ENCODE assay signal across 22 cellular contexts in the genomic region with DNA sequence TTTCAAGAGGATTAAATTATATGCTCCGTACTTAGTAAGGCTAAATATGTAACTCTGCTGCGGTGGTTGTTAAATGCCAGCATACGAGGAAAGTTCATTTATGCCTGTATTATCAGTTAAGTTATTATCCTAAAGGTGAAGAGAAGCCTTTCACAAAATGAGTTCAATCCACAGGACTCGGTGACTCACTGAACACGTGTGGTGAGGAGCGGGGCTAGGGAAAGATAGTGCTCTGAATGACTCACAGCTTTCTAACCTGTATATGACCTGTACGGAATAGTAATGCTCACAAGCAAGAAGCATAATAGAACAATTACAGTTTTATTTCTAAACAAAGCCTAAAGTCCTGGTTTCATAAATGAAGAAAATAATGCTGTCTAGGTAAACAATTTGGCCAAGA. TPM values are rescaled to one million over a fixed set of nuclear protein-coding genes. Genes with fewer than 3 reads are reported as not detected.
A peak's percentile ranks its signal among the peaks of the same experiment; 100 is the strongest.
DNase-seq lines count a peak whose midpoint lies in the region; ATAC-seq, FAIRE-seq and TF ChIP-seq lines count a peak whose summit lies in the region.
"Had no signal": no experiment of that assay in that cellular context is flagged by ENCODE, and none has a peak within 500 bp of the region (broad histone marks: within the 10 kb centered on the region; RNA-seq: fewer than 3 reads in every experiment).

No MANE protein-coding gene starts in this region.

- H3K27ac ChIP-seq in brain microvascular endothelial cell (peak overlapping the region; percentile 38), keratinocyte (ENCODE audit: control insufficient read depth, insufficient read depth, low read length) (no peak overlapping the region), lower lobe of right lung (no peak overlapping the region), transverse colon (no peak overlapping the region)
- H3K27ac ChIP-seq: 22Rv1; BLaER1 treated with 17β-estradiol and CSF1 and Interleukin-3, amounts not matched to agents 10 nM and 100 nM; dorsolateral prefrontal cortex; esophagus muscularis mucosa; pancreas had no signal

- intact Hi-C loops in lower lobe of right lung (cut with DNase I): no loop called here
- intact Hi-C loops in transverse colon (cut with DNase I; ENCODE audit: low total_unique reads): no loop called here

- no peaks in the 10 kb centered on the region for H3K9me3 ChIP-seq in keratinocyte (ENCODE audit: control insufficient read depth, low read depth, low read length)
- no peaks in the 10 kb centered on the region for H3K9me3 ChIP-seq in lower lobe of right lung
- H3K9me3 ChIP-seq in transverse colon: no peaks in the 10 kb centered on the region
- H3K9me3 ChIP-seq: BLaER1 treated with 17β-estradiol and CSF1 and Interleukin-3, amounts not matched to agents 10 nM and 100 nM; esophagus muscularis mucosa; pancreas had no signal

- TF ChIP-seq EP300 in transverse colon (IDR thresholded peaks at IDR 0.05; ENCODE audit: low read depth): no peak

- FAIRE-seq in keratinocyte (lab: Jason Lieb, UNC): peak; percentile 90
- FAIRE-seq: pancreas had no signal

- H3K4me1 ChIP-seq in keratinocyte (ENCODE audit: control insufficient read depth, extremely low read depth, insufficient read depth, low read length): peaks cover 5% of the 10 kb centered on the region
- no peaks in the 10 kb centered on the region for H3K4me1 ChIP-seq in lower lobe of right lung
- H3K4me1 ChIP-seq in transverse colon: no peaks in the 10 kb centered on the region
- H3K4me1 ChIP-seq: BLaER1 treated with 17β-estradiol and CSF1 and Interleukin-3, amounts not matched to agents 10 nM and 100 nM; esophagus muscularis mucosa; pancreas had no signal

- H3K4me2 ChIP-seq in keratinocyte (ENCODE audit: control insufficient read depth, extremely low read depth, insufficient read depth, low read depth, low read length): peak overlapping the region; percentile 16
- H3K4me2 ChIP-seq: BLaER1 treated with 17β-estradiol and CSF1 and Interleukin-3, amounts not matched to agents 10 nM and 100 nM had no signal

- no peaks in the 10 kb centered on the region for H4K20me1 ChIP-seq in keratinocyte (ENCODE audit: control insufficient read depth, extremely low read depth, insufficient read depth, low read length)
- H4K20me1 ChIP-seq: BLaER1 treated with 17β-estradiol and CSF1 and Interleukin-3, amounts not matched to agents 10 nM and 100 nM had no signal

- H3K27me3 ChIP-seq in brain microvascular endothelial cell (replicated peaks) (no peaks in the 10 kb centered on the region), keratinocyte (ENCODE audit: control insufficient read depth, extremely low read depth, insufficient read depth, low read length) (no peaks in the 10 kb centered on the region), lower lobe of right lung (ENCODE audit: low read depth) (no peaks in the 10 kb centered on the region), transverse colon (no peaks in the 10 kb centered on the region)
- H3K27me3 ChIP-seq: BLaER1 treated with 17β-estradiol and CSF1 and Interleukin-3, amounts not matched to agents 10 nM and 100 nM; dorsolateral prefrontal cortex; esophagus muscularis mucosa; pancreas had no signal

- WGBS in transverse colon (ENCODE audit: low coverage in 1 of 2), 2 donors: 84 to 87% methylated on average over 7 of the region's 7 CpGs

- TF ChIP-seq POLR2A in transverse colon (IDR thresholded peaks at IDR 0.05): no peak

- dilution Hi-C loops in keratinocyte (cut with MboI; ENCODE audit: extremely low pct_ligation_motif_present, low sequenced_read_pairs): no loop called here

- DNase-seq in DMS53 (lab: John Stamatoyannopoulos, UW) (peak; percentile 0), DMS53 treated with DMSO at 0.1 percent for 48 hours (lab: John Stamatoyannopoulos, UW; ENCODE audit: unreplicated experiment) (no peak), brain microvascular endothelial cell (peak; percentile 88), keratinocyte (ENCODE audit: low read depth, low spot score) (peak; percentile 1), HuH-7 (ENCODE audit: low spot score) (no peak), lower lobe of right lung (no peak), transverse colon (no peak)
- DNase-seq: activated effector memory CD4-positive, alpha-beta T cell treated with Interleukin-2 at 50 U/mL for 16 hours; DMS79; dorsolateral prefrontal cortex; NCI-H1092; NCI-H2171; NCI-H82; pancreas; T-helper 2 cell had no signal

- no peaks in the 10 kb centered on the region for H3K9me1 ChIP-seq in keratinocyte (ENCODE audit: control insufficient read depth, extremely low read depth, insufficient read depth, low read length)

- no peak overlapping the region for H3K9ac ChIP-seq in keratinocyte (ENCODE audit: control insufficient read depth, extremely low read depth, insufficient read depth, low read length)
- H3K9ac ChIP-seq: BLaER1 treated with 17β-estradiol and CSF1 and Interleukin-3, amounts not matched to agents 10 nM and 100 nM had no signal

- H3K4me3 ChIP-seq in brain microvascular endothelial cell (ENCODE audit: low read depth, low read length) (no peak overlapping the region), keratinocyte (ENCODE audit: control insufficient read depth in 2 of 3, extremely low read depth in 1 of 3, insufficient read depth in 2 of 3, low read depth in 1 of 3, low read length in 3 of 3) (no peak overlapping the region), lower lobe of right lung (no peak overlapping the region), transverse colon (no peak overlapping the region)
- H3K4me3 ChIP-seq: BLaER1 treated with 17β-estradiol and CSF1 and Interleukin-3, amounts not matched to agents 10 nM and 100 nM; dorsolateral prefrontal cortex; esophagus muscularis mucosa; pancreas had no signal

- TF ChIP-seq CTCF in brain microvascular endothelial cell (IDR thresholded peaks at IDR 0.05; ENCODE audit: low read depth, low read length, missing control alignments) (no peak), keratinocyte (optimal IDR thresholded peaks at IDR 0.05 in 1 of 3, IDR thresholded peaks at IDR 0.05 in 1 of 3, conservative IDR thresholded peaks at IDR 0.05 in 1 of 3; ENCODE audit: extremely low read depth in 1 of 3, insufficient read depth in 2 of 3, low read length in 3 of 3) (no peak), lower lobe of right lung (IDR thresholded peaks at IDR 0.05) (no peak), transverse colon (IDR thresholded peaks at IDR 0.05) (no peak)

- no peak for ATAC-seq in lower lobe of right lung
- no peak for ATAC-seq in GM21737 (IDR thresholded peaks at IDR 0.05; ENCODE audit: unreplicated experiment)
- ATAC-seq: activated CD4-positive, CD25-positive, alpha-beta regulatory T cell treated with anti-CD3 and anti-CD28 coated beads, Interleukin-2, amount 50 U/mL, for 24 hours; left lobe of liver; pancreas had no signal

- H3K36me3 ChIP-seq in brain microvascular endothelial cell (replicated peaks): no peaks in the 10 kb centered on the region
- H3K36me3 ChIP-seq in keratinocyte (ENCODE audit: control insufficient read depth in 2 of 2, extremely low read depth in 1 of 2, insufficient read depth in 2 of 2, low read length in 2 of 2): no peaks in the 10 kb centered on the region
- H3K36me3 ChIP-seq in lower lobe of right lung: no peaks in the 10 kb centered on the region
- H3K36me3 ChIP-seq in transverse colon: no peaks in the 10 kb centered on the region
- H3K36me3 ChIP-seq: BLaER1 treated with 17β-estradiol and CSF1 and Interleukin-3, amounts not matched to agents 10 nM and 100 nM; esophagus muscularis mucosa; pancreas had no signal

- H2AFZ ChIP-seq in keratinocyte (ENCODE audit: control insufficient read depth, low read length): peak overlapping the region; percentile 42

- H3K79me2 ChIP-seq in keratinocyte (ENCODE audit: control insufficient read depth, insufficient read depth, low read length): no peaks in the 10 kb centered on the region

- in situ Hi-C loops in brain microvascular endothelial cell (cut with HindIII; ENCODE audit: low pct_ligation_motif_present, low sequenced_read_pairs): no loop called here
- in situ Hi-C loops in transverse colon (cut with MboI; ENCODE audit: low pct_ligation_motif_present in 1 of 4, low pct_unique_long_range_greater_than_20kb in 1 of 4, low sequenced_read_pairs in 3 of 4): no loop called here

RNA-seq across cellular contexts. Expression of gene CNTN6, which starts 25.2 kb away (rescaled TPM):
- not detected in 3 replicates for polyA plus RNA-seq in keratinocyte
- not detected for polyA plus RNA-seq in keratinocyte (2011; ENCODE audit: low read depth)
- not detected in 2 replicates for polyA plus RNA-seq in keratinocyte (2011; cell fraction: cytosol; rRNA removed)
- polyA plus RNA-seq in keratinocyte (2011; cell fraction: nucleus; rRNA removed): not detected in 2 replicates
- not detected in 2 replicates for polyA plus RNA-seq in keratinocyte (2012; ENCODE audit: low replicate concordance)
- not detected in 3 replicates for polyA minus RNA-seq in keratinocyte
- polyA minus RNA-seq in keratinocyte (2011; cell fraction: cytosol; rRNA and poly(A)+ RNA removed): not detected
- not detected in 2 replicates for polyA minus RNA-seq in keratinocyte (2011; cell fraction: nucleus; rRNA and poly(A)+ RNA removed)
- total RNA-seq in lower lobe of right lung: 10.3 TPM
- not detected for total RNA-seq in transverse colon
- total RNA-seq: left lobe of liver had no signal
- polyA plus RNA-seq: thymus had no signal

Comparison
In these comparisons a context has a peak if more than half of its experiments do, and no peak if none do; other contexts are left out.
1. DNase-seq: peak in DMS53 (single experiment), brain microvascular endothelial cell (single experiment) and keratinocyte (single experiment); none in DMS53 treated with DMSO at 0.1 percent for 48 hours (single experiment), HuH-7 (single experiment), lower lobe of right lung (single experiment) and transverse colon (single experiment).
2. RNA of gene CNTN6, which starts 25.2 kb away (total RNA-seq): 10.3 TPM in lower lobe of right lung (single experiment); not detected in transverse colon; every median in the first group is over 10 times any median in the second.